Comparison of ENCODE assay signal across 1 cellular context in the genomic region with DNA sequence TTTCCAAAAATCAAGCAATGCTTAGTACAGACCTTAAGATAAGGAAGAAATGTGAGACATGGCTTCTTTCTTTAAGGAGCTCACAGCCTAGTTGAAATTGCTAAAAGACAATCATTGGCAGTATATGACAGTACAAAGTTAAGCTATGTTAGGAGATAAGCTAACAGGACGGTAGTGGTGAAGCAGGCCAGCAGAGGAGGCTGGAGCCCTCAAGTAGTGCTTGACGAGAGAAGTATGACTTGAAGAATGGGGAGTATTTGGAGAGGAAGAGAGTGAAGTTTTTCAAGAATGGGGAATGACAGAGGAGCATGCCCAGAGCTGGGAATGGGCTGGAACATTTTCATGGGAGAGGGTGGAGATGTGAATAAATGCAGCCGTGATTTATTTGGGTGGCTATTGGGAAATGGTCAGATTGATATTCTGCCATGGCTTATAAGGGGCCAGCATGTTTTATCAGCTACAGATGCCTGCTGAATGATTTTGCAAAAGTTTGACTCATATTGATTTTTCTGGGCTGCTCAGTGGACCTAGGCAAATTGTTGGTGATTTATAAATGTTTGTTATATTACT.
TF ChIP-seq lines count a peak whose summit lies in the region.

No MANE protein-coding gene starts in this region.

TF ChIP-seq in A549, 52 proteins besides CTCF, POLR2A, EP300 and RAD21 (continued from another document):
- 0 out of 2 replicates have a peak, but pooled peaks have one; percentile 71 for TF ChIP-seq FOSB (CRISPR knock-in tag; IDR thresholded peaks at IDR 0.05)
- TF ChIP-seq PHF8 (IDR thresholded peaks at IDR 0.05; ENCODE audit: borderline replicate concordance, low read depth), result no peak
